21 cellular contexts compared by ENCODE assay signal in genomic region chr12:124446364-124446763, GRCh38.
"Had no signal": no experiment of that assay in that cellular context is flagged by ENCODE, and none has a peak within 500 bp of the region (broad histone marks: within the 10 kb centered on the region; RNA-seq: fewer than 3 reads in every experiment).

No MANE protein-coding gene starts in this region.

- H3K4me3 ChIP-seq: coronary artery, esophagus muscularis mucosa, SJSA1, skin epidermis, thoracic aorta, upper lobe of left lung had no signal

- DNase-seq: activated CD4-positive, alpha-beta T cell treated with anti-CD3 and anti-CD28 coated beads, Interleukin-2, amount 50 U/mL, for 1 hour; activated gamma-delta T cell; amniotic stem cell; central memory CD4-positive, alpha-beta T cell; immature natural killer cell; kidney glomerular epithelial cell; mesendoderm; naive thymus-derived CD4-positive, alpha-beta T cell; nucleus accumbens; stimulated activated CD4-positive, alpha-beta T cell treated with anti-CD3 and anti-CD28 coated beads, Interleukin-15, amount 100 ng/mL, for 24 hours; stimulated activated CD4-positive, alpha-beta T cell treated with anti-CD3 and anti-CD28 coated beads, Interleukin-4, amount 100 ng/mL, for 1 hour; upper lobe of left lung had no signal

- H3K27ac ChIP-seq: coronary artery, esophagus muscularis mucosa, SJSA1, thoracic aorta, upper lobe of left lung had no signal

- H3K9me3 ChIP-seq: esophagus muscularis mucosa, SJSA1, thoracic aorta, upper lobe of left lung had no signal

- ATAC-seq: naive thymus-derived CD4-positive, alpha-beta T cell; stimulated activated effector memory CD8-positive, alpha-beta T cell treated with anti-CD3 and anti-CD28 coated beads, Interleukin-12 subunit alpha, Interleukin-12 subunit beta, amount 100 ng/mL, for 72 hours had no signal

- H3K27me3 Mint-ChIP-seq: activated naive CD8-positive, alpha-beta T cell; brain; naive thymus-derived CD4-positive, alpha-beta T cell had no signal

- H3K27me3 ChIP-seq: esophagus muscularis mucosa, SJSA1, upper lobe of left lung had no signal

- H3K27ac Mint-ChIP-seq: activated naive CD8-positive, alpha-beta T cell; stimulated activated effector memory CD8-positive, alpha-beta T cell treated with anti-CD3 and anti-CD28 coated beads, Interleukin-12 subunit alpha, Interleukin-12 subunit beta, amount 100 ng/mL, for 72 hours; T-helper 1 cell treated with Interleukin-12 subunit alpha and Interleukin-12 subunit beta and Interleukin-4 antibody, amounts not matched to agents 30 μg/mL and 1 μg/mL, for 36 hours had no signal

- H3K9me3 Mint-ChIP-seq: immature natural killer cell; stimulated activated effector memory CD8-positive, alpha-beta T cell treated with anti-CD3 and anti-CD28 coated beads, Interleukin-12 subunit alpha, Interleukin-12 subunit beta, amount 100 ng/mL, for 72 hours; T-helper 1 cell treated with Interleukin-12 subunit alpha and Interleukin-12 subunit beta and Interleukin-4 antibody, amounts not matched to agents 30 μg/mL and 1 μg/mL, for 36 hours had no signal

- H3K4me3 Mint-ChIP-seq: activated naive CD8-positive, alpha-beta T cell; brain; immature natural killer cell; naive thymus-derived CD4-positive, alpha-beta T cell; stimulated activated effector memory CD8-positive, alpha-beta T cell treated with anti-CD3 and anti-CD28 coated beads, Interleukin-12 subunit alpha, Interleukin-12 subunit beta, amount 100 ng/mL, for 72 hours; T-helper 1 cell treated with Interleukin-12 subunit alpha and Interleukin-12 subunit beta and Interleukin-4 antibody, amounts not matched to agents 30 μg/mL and 1 μg/mL, for 36 hours had no signal
